In genomic region chr20:63693975-63694595, GRCh38 we compare ENCODE assay signal across 18 cellular contexts. TPM values are rescaled to one million over a fixed set of nuclear protein-coding genes. Genes with fewer than 3 reads are reported as not detected.
DNase-seq lines count a peak whose midpoint lies in the region; ATAC-seq, FAIRE-seq and TF ChIP-seq lines count a peak whose summit lies in the region.
"Had no signal": no experiment of that assay in that cellular context is flagged by ENCODE, and none has a peak within 500 bp of the region (broad histone marks: within the 10 kb centered on the region; RNA-seq: fewer than 3 reads in every experiment).

No MANE protein-coding gene starts in this region.

- H3K56ac ChIP-seq in H1 (replicated peaks; ENCODE audit: insufficient read length, low read depth, low read length), result no peak overlapping the region

- no peaks in the 10 kb centered on the region for H3K9me2 ChIP-seq in PC-3 (replicated peaks; ENCODE audit: low read length)

- no peak overlapping the region; the same call in 1 of the 2 replicates for H4K8ac ChIP-seq in H1 (ENCODE audit: extremely low read depth, insufficient read depth, low read length)

- H4K20me1 ChIP-seq in H1 (replicated peaks in 1 of 2; ENCODE audit: control insufficient read depth in 1 of 2, insufficient read depth in 2 of 2, low read length in 2 of 2) (peaks cover 0 to 12% of the 10 kb centered on the region in 2 experiments), PC-3 (ENCODE audit: low read length) (no peaks in the 10 kb centered on the region)

- H3K4ac ChIP-seq in H1 (replicated peaks; ENCODE audit: insufficient read length, low read depth, low read length), result no peak overlapping the region

- FAIRE-seq in H1 (lab: Jason Lieb, UNC), result no peak

- H4K5ac ChIP-seq in H1 (ENCODE audit: insufficient read length, low read depth, low read length), result no peak overlapping the region

- H3K27me3 ChIP-seq in H1 (replicated peaks in 1 of 4; ENCODE audit: control insufficient read depth in 3 of 4, extremely low read depth in 1 of 4, insufficient read depth in 3 of 4, low read length in 3 of 4) (no peaks in the 10 kb centered on the region), sigmoid colon (no peaks in the 10 kb centered on the region), PC-3 (ENCODE audit: low read length) (no peaks in the 10 kb centered on the region)

- WGBS in H1 (ENCODE audit: extremely low coverage in 1 of 2, insufficient coverage in 1 of 2, insufficient read length in 1 of 2, insufficient replicate concordance in 2 of 2, low coverage in 1 of 2, low lambda C conversion rate in 2 of 2, missing lambda C conversion rate in 1 of 2), 2 experiments, result 93% methylated on average over 18 of the region's 18 CpGs; no CpG with 5 or more reads in 1 of the 2 experiments
- 94 to 95% methylated on average over 18 of the region's 18 CpGs for WGBS in sigmoid colon, 2 donors

- H3K4me2 ChIP-seq in H1 (ENCODE audit: insufficient read depth in 1 of 2, low read depth in 2 of 2, low read length in 2 of 2) (no peak overlapping the region), PC-3 (ENCODE audit: low read length) (no peak overlapping the region)
- H3K4me2 ChIP-seq: KMS-11 had no signal

- no peak overlapping the region for H2BK120ac ChIP-seq in H1 (replicated peaks; ENCODE audit: low read depth, low read length)

- H3K36me3 ChIP-seq in H1 (ENCODE audit: control insufficient read depth in 2 of 4, insufficient read depth in 4 of 4, low read length in 3 of 4) (peaks cover 0 to 3% (median 0%) of the 10 kb centered on the region in 4 experiments; a peak in 1 of 8 replicates), sigmoid colon (peaks cover 6 to 24% (median 11%) of the 10 kb centered on the region in 4 donors), PC-3 (ENCODE audit: low read depth, low read length) (no peaks in the 10 kb centered on the region; the same call in 1 of the 2 replicates)

- H3K4me3 Mint-ChIP-seq in activated T-cell treated with anti-CD3 and anti-CD28 coated beads, Interleukin-2, amount 50 U/mL, for 24 hours, result peak overlapping the region; percentile 48
- peak overlapping the region; percentile 12 for H3K4me3 Mint-ChIP-seq in activated CD4-positive, alpha-beta memory T cell treated with anti-CD3 and anti-CD28 coated beads for 36 hours

- H3K23ac ChIP-seq in H1 (ENCODE audit: insufficient read length), result no peak overlapping the region

- H3K4me1 ChIP-seq in H1 (replicated peaks in 1 of 4; ENCODE audit: control insufficient read depth in 3 of 4, insufficient read depth in 4 of 4, low read length in 3 of 4) (peaks cover 0 to 12% (median 7%) of the 10 kb centered on the region in 4 experiments; a peak in 4 of 7 replicates), sigmoid colon (peaks cover 0 to 33% (median 29%) of the 10 kb centered on the region in 4 donors), PC-3 (ENCODE audit: insufficient read depth, low read length) (peaks cover 29% of the 10 kb centered on the region)
- H3K4me1 ChIP-seq: parathyroid adenoma had no signal

- no peak overlapping the region for H2BK15ac ChIP-seq in H1 (ENCODE audit: low read length)

- no peak for ATAC-seq in PC-3
- ATAC-seq: stimulated activated naive CD8-positive, alpha-beta T cell treated with anti-CD3 and anti-CD28 coated beads, Interleukin-15, amount 100 ng/mL, for 72 hours had no signal

- no peaks in the 10 kb centered on the region for H3K9me3 Mint-ChIP-seq in activated T-cell treated with anti-CD3 and anti-CD28 coated beads, Interleukin-2, amount 50 U/mL, for 24 hours
- H3K9me3 Mint-ChIP-seq in activated CD4-positive, alpha-beta memory T cell treated with anti-CD3 and anti-CD28 coated beads for 36 hours, result no peaks in the 10 kb centered on the region
- H3K9me3 Mint-ChIP-seq: stimulated activated naive CD8-positive, alpha-beta T cell treated with anti-CD3 and anti-CD28 coated beads, Interleukin-15, amount 100 ng/mL, for 72 hours had no signal

- H3K27me3 Mint-ChIP-seq in activated T-cell treated with anti-CD3 and anti-CD28 coated beads, Interleukin-2, amount 50 U/mL, for 24 hours, result no peaks in the 10 kb centered on the region
- H3K27me3 Mint-ChIP-seq in activated CD4-positive, alpha-beta memory T cell treated with anti-CD3 and anti-CD28 coated beads for 36 hours, result no peaks in the 10 kb centered on the region
- H3K27me3 Mint-ChIP-seq: stimulated activated naive CD8-positive, alpha-beta T cell treated with anti-CD3 and anti-CD28 coated beads, Interleukin-15, amount 100 ng/mL, for 72 hours had no signal

- intact Hi-C loops in activated CD4-positive, alpha-beta memory T cell treated with anti-CD3 and anti-CD28 coated beads for 36 hours (cut with micrococcal nuclease), result no loop called here
- intact Hi-C loops in sigmoid colon (cut with DNase I), result no loop called here
- intact Hi-C loops in PC-3 (cut with micrococcal nuclease), result no loop called here

- no peak overlapping the region for H3K18ac ChIP-seq in H1 (ENCODE audit: extremely low read depth, low read length)

- TF ChIP-seq RAD21 in H1 (IDR thresholded peaks at IDR 0.05 in 1 of 2, conservative IDR thresholded peaks at IDR 0.05 in 1 of 2; ENCODE audit: low read depth in 2 of 2, low read length in 2 of 2), result no peak

- H2BK20ac ChIP-seq in H1 (ENCODE audit: low read length), result no peak overlapping the region

- no peaks in the 10 kb centered on the region; a peak in 1 of 4 replicates for H3K9me3 ChIP-seq in H1 (ENCODE audit: insufficient read depth in 2 of 2, low read depth in 1 of 2, low read length in 1 of 2)
- no peaks in the 10 kb centered on the region for H3K9me3 ChIP-seq in sigmoid colon
- no peaks in the 10 kb centered on the region for H3K9me3 ChIP-seq in PC-3 (ENCODE audit: low read length)

- H3K36me3 Mint-ChIP-seq in activated T-cell treated with anti-CD3 and anti-CD28 coated beads, Interleukin-2, amount 50 U/mL, for 24 hours (ENCODE audit: low read depth), result peaks cover 52% of the 10 kb centered on the region
- peaks cover 21% of the 10 kb centered on the region for H3K36me3 Mint-ChIP-seq in activated CD4-positive, alpha-beta memory T cell treated with anti-CD3 and anti-CD28 coated beads for 36 hours

- no peak for DNase-seq in activated T-cell treated with anti-CD3 and anti-CD28 coated beads, Interleukin-2, amount 50 U/mL, for 24 hours
- DNase-seq in activated T-cell treated with anti-CD3 and anti-CD28 coated beads, Interleukin-2, amount 50 U/mL, for 1 hour, result no peak
- DNase-seq in activated CD4-positive, alpha-beta memory T cell treated with anti-CD3 and anti-CD28 coated beads for 36 hours, result no peak
- no peak for DNase-seq in H1 (ENCODE audit: low read depth in 1 of 2, low spot score in 2 of 2)
- DNase-seq in sigmoid colon, result peak; percentile 59
- DNase-seq in PC-3, result no peak
- DNase-seq in LoVo (ENCODE audit: low spot score), result no peak
- no peak for DNase-seq in NCI-H187 (lab: John Stamatoyannopoulos, UW)
- DNase-seq: activated CD4-positive, alpha-beta T cell treated with anti-CD3 and anti-CD28 coated beads, Interleukin-2, amount 50 U/mL, for 4 hours; activated gamma-delta T cell treated with Interleukin-2 at 50 U/mL for 16 hours; effector memory CD4-positive, alpha-beta T cell; GDM1; NCI-H1105; NK-92 treated with Interleukin-12 subunit alpha and Interleukin-12 subunit beta, amount 100 ng/mL, for 24 hours; SHP77; stimulated activated naive CD8-positive, alpha-beta T cell treated with anti-CD3 and anti-CD28 coated beads, Interleukin-15, amount 100 ng/mL, for 72 hours had no signal

- H3K9ac ChIP-seq in H1 (replicated peaks in 1 of 4; ENCODE audit: extremely low read depth in 1 of 4, low read depth in 3 of 4, low read length in 3 of 4) (no peak overlapping the region), PC-3 (ENCODE audit: low read length) (no peak overlapping the region)
- H3K9ac ChIP-seq: KMS-11, parathyroid adenoma had no signal

- H2AK5ac ChIP-seq in H1 (ENCODE audit: low read depth, low read length), result no peak overlapping the region

- H3K4me1 Mint-ChIP-seq in activated T-cell treated with anti-CD3 and anti-CD28 coated beads, Interleukin-2, amount 50 U/mL, for 24 hours (ENCODE audit: low read depth), result peaks cover 31% of the 10 kb centered on the region
- peaks cover 26% of the 10 kb centered on the region for H3K4me1 Mint-ChIP-seq in activated CD4-positive, alpha-beta memory T cell treated with anti-CD3 and anti-CD28 coated beads for 36 hours (ENCODE audit: low read depth)

- H3K4me3 ChIP-seq in H1 (ENCODE audit: extremely low read depth in 1 of 4, insufficient read depth in 2 of 4, low read depth in 3 of 4, low read length in 4 of 4) (no peak overlapping the region), sigmoid colon (no peak overlapping the region), PC-3 (ENCODE audit: low read length) (no peak overlapping the region)

- POLR2A ChIA-PET in activated CD4-positive, alpha-beta memory T cell treated with anti-CD3 and anti-CD28 coated beads for 36 hours (lab: Charles Lee), result interaction anchor here (1.0 kb wide), 1 partner anchor 43 kb away, joined by 3 read pairs; the partner anchor contains the start of gene LIME1
- POLR2A ChIA-PET in H1 (lab: Charles Lee; ENCODE audit: partially characterized antibody) (interaction anchor here (0.7 to 1.9 kb wide), 4 partner anchors 12 to 164 kb away, joined by 3 to 6 read pairs (median 4); no protein-coding TSS in a partner anchor), PC-3 (lab: Charles Lee; ENCODE audit: unreplicated experiment) (no interaction called here)

- no peaks in the 10 kb centered on the region for H3F3A ChIP-seq in PC-3 (ENCODE audit: low read length, unreplicated experiment)

- H3K23me2 ChIP-seq in H1 (ENCODE audit: low read depth, low read length), result peaks cover 8% of the 10 kb centered on the region; the same call in 1 of the 2 replicates

- peak overlapping the region; percentile 93 for H3K27ac Mint-ChIP-seq in activated T-cell treated with anti-CD3 and anti-CD28 coated beads, Interleukin-2, amount 50 U/mL, for 24 hours
- H3K27ac Mint-ChIP-seq in activated CD4-positive, alpha-beta memory T cell treated with anti-CD3 and anti-CD28 coated beads for 36 hours, result peak overlapping the region; percentile 72

- no peak overlapping the region for H2BK12ac ChIP-seq in H1 (ENCODE audit: low read depth, low read length)

- no peak overlapping the region for H2AFZ ChIP-seq in H1 (ENCODE audit: low read length)
- no peak overlapping the region for H2AFZ ChIP-seq in PC-3 (ENCODE audit: low read length)
- H2AFZ ChIP-seq: parathyroid adenoma had no signal

- no peak overlapping the region for H4K91ac ChIP-seq in H1 (replicated peaks; ENCODE audit: insufficient read length, low read length)

- CTCF ChIA-PET in activated CD4-positive, alpha-beta memory T cell treated with anti-CD3 and anti-CD28 coated beads for 36 hours (lab: Charles Lee), result no interaction called here
- CTCF ChIA-PET in H1 (lab: Charles Lee; ENCODE audit: partially characterized antibody) (no interaction called here), PC-3 (lab: Charles Lee) (no interaction called here)

- no TSS peak for BruUV-seq in PC-3 (replicated peaks; lab: Mats Ljungman, UMichigan)

- no peak overlapping the region for H3K14ac ChIP-seq in H1 (ENCODE audit: insufficient read length)

- H3K79me2 ChIP-seq in H1 (ENCODE audit: control insufficient read depth in 1 of 2, insufficient read depth in 2 of 2, low read length in 2 of 2) (no peaks in the 10 kb centered on the region), PC-3 (ENCODE audit: low read length) (0 out of 2 replicates have a peak, but pooled peaks cover 7% of the 10 kb centered on the region)

- no peak for TF ChIP-seq CTCF in H1 (IDR thresholded peaks at IDR 0.05; ENCODE audit: control extremely low read depth in 1 of 3, insufficient read depth in 1 of 3, low read depth in 1 of 3, low read length in 3 of 3)
- no peak for TF ChIP-seq CTCF in sigmoid colon (IDR thresholded peaks at IDR 0.05)
- no peak for TF ChIP-seq CTCF in PC-3 (conservative IDR thresholded peaks at IDR 0.05; ENCODE audit: low read depth, low read length)

- H3K27ac ChIP-seq in H1 (ENCODE audit: low read depth, low read length), result no peak overlapping the region
- H3K27ac ChIP-seq in sigmoid colon, result no peak overlapping the region
- no peak overlapping the region for H3K27ac ChIP-seq in PC-3 (ENCODE audit: low read length)
- H3K27ac ChIP-seq: KMS-11, parathyroid adenoma had no signal

- no peak for TF ChIP-seq EP300 in H1 (IDR thresholded peaks at IDR 0.05; ENCODE audit: borderline replicate concordance in 1 of 2, low read depth in 2 of 2, low read length in 2 of 2)
- TF ChIP-seq EP300 in sigmoid colon (IDR thresholded peaks at IDR 0.05), result no peak

- TF ChIP-seq POLR2A in H1 (IDR thresholded peaks at IDR 0.05; ENCODE audit: control extremely low read depth in 1 of 2, low read depth in 2 of 2, low read length in 2 of 2), result no peak
- no peak for TF ChIP-seq POLR2A in sigmoid colon (IDR thresholded peaks at IDR 0.05)

- no peaks in the 10 kb centered on the region for H3K79me1 ChIP-seq in H1 (ENCODE audit: low read depth, low read length)

- no peak overlapping the region for H2BK5ac ChIP-seq in H1 (ENCODE audit: low read depth, low read length)

RNA-seq across cellular contexts. Expression of gene TNFRSF6B, which starts 2.4 kb away (rescaled TPM):
- not detected for total RNA-seq in activated CD4-positive, alpha-beta memory T cell treated with anti-CD3 and anti-CD28 coated beads for 36 hours
- not detected in 2 replicates for total RNA-seq in H1 (2021; fragmentation: NEBNext Ultra II Directional; extraction: Animal tissue kit (Norgen Biotek cat#: 25700))
- polyA plus RNA-seq in H1 (2011; rRNA removed), result 3.1 and 5.4 TPM in 2 replicates
- polyA plus RNA-seq in H1 (2011; cell fraction: cytosol; rRNA removed), result 2.5 TPM
- polyA plus RNA-seq in H1 (2011; cell fraction: nucleus; rRNA removed), result 16.8 TPM
- 0.27 to 1.6 TPM (median 0.43 TPM) in 3 of 4 replicates, not detected in the other for polyA plus RNA-seq in H1 (2012, experiment 1 of 2)
- 0.39 TPM for polyA plus RNA-seq in H1 (2012, experiment 2 of 2)
- polyA plus RNA-seq in H1 (2013, experiment 1 of 2), result 0.75 TPM
- polyA plus RNA-seq in H1 (2013, experiment 2 of 2), result 0.96 TPM
- not detected in 2 replicates for polyA minus RNA-seq in H1 (2011; rRNA and poly(A)+ RNA removed)
- polyA minus RNA-seq in H1 (2011; cell fraction: cytosol; rRNA and poly(A)+ RNA removed), result not detected
- 1.1 TPM for polyA minus RNA-seq in H1 (2011; cell fraction: nucleus; rRNA and poly(A)+ RNA removed)
- total RNA-seq in sigmoid colon, result 10 to 100 TPM in 1 of 4 donors, 1 to 10 TPM in 3; 1.8 to 45.5 (median 4.2) TPM
- 100 to 1,000 TPM in 1 of 3 donors, 1 to 10 TPM in 2; 1.2 to 186 (median 4.8) TPM for polyA plus RNA-seq in sigmoid colon
- total RNA-seq in PC-3 (2014; rRNA removed), result 41.6 and 59.0 TPM in 2 replicates

RNA-seq across cellular contexts. Expression of gene ARFRP1, which starts 13.7 kb away (rescaled TPM):
- total RNA-seq in activated CD4-positive, alpha-beta memory T cell treated with anti-CD3 and anti-CD28 coated beads for 36 hours, result 10 to 100 TPM; 54.6 to 58.4 TPM
- total RNA-seq in H1 (2021; fragmentation: NEBNext Ultra II Directional; extraction: Animal tissue kit (Norgen Biotek cat#: 25700)), result 21.9 and 22.9 TPM in 2 replicates
- polyA plus RNA-seq in H1 (2011; rRNA removed) (12.9 and 19.4 TPM in 2 replicates), sigmoid colon (10 to 100 TPM; 39.1 to 70.2 (median 45.6) TPM)
- polyA plus RNA-seq in H1 (2011; cell fraction: cytosol; rRNA removed), result 23.2 TPM
- 32.0 TPM for polyA plus RNA-seq in H1 (2011; cell fraction: nucleus; rRNA removed)
- 12.3 to 20.2 TPM (median 18.9 TPM) in 4 replicates for polyA plus RNA-seq in H1 (2012, experiment 1 of 2)
- polyA plus RNA-seq in H1 (2012, experiment 2 of 2), result 9.1 TPM
- 7.5 TPM for polyA plus RNA-seq in H1 (2013, experiment 1 of 2)
- polyA plus RNA-seq in H1 (2013, experiment 2 of 2), result 7.8 TPM
- polyA minus RNA-seq in H1 (2011; rRNA and poly(A)+ RNA removed), result 12.9 and 15.4 TPM in 2 replicates
- polyA minus RNA-seq in H1 (2011; cell fraction: cytosol; rRNA and poly(A)+ RNA removed), result 10.6 TPM
- 34.7 TPM for polyA minus RNA-seq in H1 (2011; cell fraction: nucleus; rRNA and poly(A)+ RNA removed)
- total RNA-seq in sigmoid colon (10 to 100 TPM; 26.8 to 38.7 (median 28.8) TPM), PC-3 (2014; rRNA removed) (71.2 and 73.5 TPM in 2 replicates)

RNA-seq across cellular contexts. Expression of gene ZGPAT, which starts 13.8 kb away (rescaled TPM):
- 10 to 100 TPM; 28.7 to 29.9 TPM for total RNA-seq in activated CD4-positive, alpha-beta memory T cell treated with anti-CD3 and anti-CD28 coated beads for 36 hours
- total RNA-seq in H1 (2021; fragmentation: NEBNext Ultra II Directional; extraction: Animal tissue kit (Norgen Biotek cat#: 25700)), result 21.4 and 24.9 TPM in 2 replicates
- 14.5 and 21.5 TPM in 2 replicates for polyA plus RNA-seq in H1 (2011; rRNA removed)
- polyA plus RNA-seq in H1 (2011; cell fraction: cytosol; rRNA removed), result 26.6 TPM
- 43.9 TPM for polyA plus RNA-seq in H1 (2011; cell fraction: nucleus; rRNA removed)
- 18.6 to 26.7 TPM (median 25.5 TPM) in 4 replicates for polyA plus RNA-seq in H1 (2012, experiment 1 of 2)
- polyA plus RNA-seq in H1 (2012, experiment 2 of 2), result 13.2 TPM
- polyA plus RNA-seq in H1 (2013, experiment 1 of 2), result 10.7 TPM
- 11.2 TPM for polyA plus RNA-seq in H1 (2013, experiment 2 of 2)
- 7.0 and 8.0 TPM in 2 replicates for polyA minus RNA-seq in H1 (2011; rRNA and poly(A)+ RNA removed)
- 13.4 TPM for polyA minus RNA-seq in H1 (2011; cell fraction: cytosol; rRNA and poly(A)+ RNA removed)
- 11.9 TPM for polyA minus RNA-seq in H1 (2011; cell fraction: nucleus; rRNA and poly(A)+ RNA removed)
- total RNA-seq in sigmoid colon, result 10 to 100 TPM; 18.5 to 22.5 (median 19.6) TPM
- 10 to 100 TPM; 24.0 to 44.9 (median 30.5) TPM for polyA plus RNA-seq in sigmoid colon
- total RNA-seq in PC-3 (2014; rRNA removed), result 37.9 and 56.8 TPM in 2 replicates

RNA-seq across cellular contexts. Expression of gene RTEL1, which starts 36.0 kb away (rescaled TPM):
- 10 to 100 TPM; 38.0 to 38.3 TPM for total RNA-seq in activated CD4-positive, alpha-beta memory T cell treated with anti-CD3 and anti-CD28 coated beads for 36 hours
- 37.1 and 37.8 TPM in 2 replicates for total RNA-seq in H1 (2021; fragmentation: NEBNext Ultra II Directional; extraction: Animal tissue kit (Norgen Biotek cat#: 25700))
- 16.2 and 24.3 TPM in 2 replicates for polyA plus RNA-seq in H1 (2011; rRNA removed)
- 19.7 TPM for polyA plus RNA-seq in H1 (2011; cell fraction: cytosol; rRNA removed)
- polyA plus RNA-seq in H1 (2011; cell fraction: nucleus; rRNA removed), result 181 TPM
- polyA plus RNA-seq in H1 (2012, experiment 1 of 2), result 17.9 to 26.4 TPM (median 23.9 TPM) in 4 replicates
- polyA plus RNA-seq in H1 (2012, experiment 2 of 2), result 18.4 TPM
- 14.4 TPM for polyA plus RNA-seq in H1 (2013, experiment 1 of 2)
- polyA plus RNA-seq in H1 (2013, experiment 2 of 2), result 12.9 TPM
- polyA minus RNA-seq in H1 (2011; rRNA and poly(A)+ RNA removed), result 46.2 and 51.7 TPM in 2 replicates
- 23.6 TPM for polyA minus RNA-seq in H1 (2011; cell fraction: cytosol; rRNA and poly(A)+ RNA removed)
- 47.6 TPM for polyA minus RNA-seq in H1 (2011; cell fraction: nucleus; rRNA and poly(A)+ RNA removed)
- 10 to 100 TPM; 19.6 to 44.3 (median 31.4) TPM for total RNA-seq in sigmoid colon
- 10 to 100 TPM in 1 of 3 donors, 1 to 10 TPM in 2; 3.6 to 22.4 (median 9.0) TPM for polyA plus RNA-seq in sigmoid colon
- total RNA-seq in PC-3 (2014; rRNA removed), result 43.0 and 56.2 TPM in 2 replicates

RNA-seq across cellular contexts. Expression of gene STMN3, which starts 40.9 kb away (rescaled TPM):
- total RNA-seq in activated CD4-positive, alpha-beta memory T cell treated with anti-CD3 and anti-CD28 coated beads for 36 hours, result 10 to 100 TPM; 17.3 to 18.0 TPM
- total RNA-seq in H1 (2021; fragmentation: NEBNext Ultra II Directional; extraction: Animal tissue kit (Norgen Biotek cat#: 25700)), result 63.1 and 71.6 TPM in 2 replicates
- 51.5 and 70.8 TPM in 2 replicates for polyA plus RNA-seq in H1 (2011; rRNA removed)
- 60.4 TPM for polyA plus RNA-seq in H1 (2011; cell fraction: cytosol; rRNA removed)
- 122 TPM for polyA plus RNA-seq in H1 (2011; cell fraction: nucleus; rRNA removed)
- polyA plus RNA-seq in H1 (2012, experiment 1 of 2), result 42.7 to 63.6 TPM (median 56.4 TPM) in 4 replicates
- polyA plus RNA-seq in H1 (2012, experiment 2 of 2), result 53.7 TPM
- polyA plus RNA-seq in H1 (2013, experiment 1 of 2), result 35.5 TPM
- polyA plus RNA-seq in H1 (2013, experiment 2 of 2), result 37.5 TPM
- polyA minus RNA-seq in H1 (2011; rRNA and poly(A)+ RNA removed), result 11.2 and 14.8 TPM in 2 replicates
- 20.3 TPM for polyA minus RNA-seq in H1 (2011; cell fraction: cytosol; rRNA and poly(A)+ RNA removed)
- 11.5 TPM for polyA minus RNA-seq in H1 (2011; cell fraction: nucleus; rRNA and poly(A)+ RNA removed)
- total RNA-seq in sigmoid colon, result 10 to 100 TPM; 14.6 to 22.1 (median 20.1) TPM
- polyA plus RNA-seq in sigmoid colon, result 10 to 100 TPM in 1 of 3 donors, 1 to 10 TPM in 2; 1.8 to 25.2 (median 6.6) TPM
- total RNA-seq in PC-3 (2014; rRNA removed), result 15.8 and 24.5 TPM in 2 replicates
